In genomic region chr6:129096651-129097290, GRCh38 we compare ENCODE assay signal across 31 cellular contexts.
"Had no signal": no experiment of that assay in that cellular context is flagged by ENCODE, and none has a peak within 500 bp of the region (broad histone marks: within the 10 kb centered on the region; RNA-seq: fewer than 3 reads in every experiment).

No MANE protein-coding gene starts in this region.

- H3K27me3 ChIP-seq: brain microvascular endothelial cell, Peyer's patch had no signal

- H3K9me3 ChIP-seq: Peyer's patch had no signal

- H3K4me1 ChIP-seq: Peyer's patch had no signal

- ATAC-seq: activated CD8-positive, alpha-beta memory T cell treated with anti-CD3 and anti-CD28 coated beads, Interleukin-2, amount 10 ng/mL, durations not matched to agents 7 days and 5 days; K562; PC-3 had no signal

- H3K27ac ChIP-seq: brain microvascular endothelial cell, Peyer's patch, WERI-Rb-1 had no signal

- DNase-seq: activated CD4-positive, alpha-beta memory T cell treated with anti-CD3 and anti-CD28 coated beads, Interleukin-2, amount 10 ng/mL, durations not matched to agents 7 days and 5 days; activated CD4-positive, alpha-beta T cell treated with anti-CD3 and anti-CD28 coated beads for 1 hour; activated CD4-positive, alpha-beta T cell treated with anti-CD3 and anti-CD28 coated beads for 48 hours; activated CD4-positive, CD25-positive, alpha-beta regulatory T cell; activated CD8-positive, alpha-beta memory T cell treated with anti-CD3 and anti-CD28 coated beads for 24 hours; activated CD8-positive, alpha-beta memory T cell treated with anti-CD3 and anti-CD28 coated beads, Interleukin-2, amount 10 ng/mL, durations not matched to agents 7 days and 5 days; activated CD8-positive, alpha-beta memory T cell treated with anti-CD3 and anti-CD28 coated beads, Interleukin-2, amount 50 U/mL, for 48 hours; activated effector memory CD4-positive, alpha-beta T cell treated with Interleukin-2 at 50 U/mL for 16 hours; activated naive CD4-positive, alpha-beta T cell treated with anti-CD3 and anti-CD28 coated beads, Interleukin-2, amount 50 U/mL, for 16 hours; activated naive CD8-positive, alpha-beta T cell treated with anti-CD3 and anti-CD28 coated beads for 36 hours; activated T-cell treated with anti-CD3 and anti-CD28 coated beads, Interleukin-2, amount 50 U/mL, for 48 hours; amniotic stem cell; aorta; brain microvascular endothelial cell; NCI-H1092 treated with DMSO at 0.1 percent for 48 hours; NCI-H1417 treated with DMSO at 0.1 percent for 48 hours; NCI-H187 treated with DMSO at 0.1 percent for 48 hours; NCI-H2081 treated with DMSO at 0.1 percent for 48 hours; NCI-H226; NCI-H526; NCI-H748 treated with DMSO at 0.1 percent for 48 hours; NK-92 treated with Interleukin-12 subunit alpha and Interleukin-12 subunit beta, amount 100 ng/mL, for 24 hours; PC-3; Peyer's patch; RPMI8226; SW 1271; T-helper 1 cell; T-helper 2 cell; T-helper 9 cell; WERI-Rb-1 had no signal

- H3K4me3 ChIP-seq: K562, Peyer's patch had no signal

- H3K36me3 ChIP-seq: brain microvascular endothelial cell, Peyer's patch, WERI-Rb-1 had no signal
